Comparison of ENCODE assay signal across 1 cellular context in the genomic region with DNA sequence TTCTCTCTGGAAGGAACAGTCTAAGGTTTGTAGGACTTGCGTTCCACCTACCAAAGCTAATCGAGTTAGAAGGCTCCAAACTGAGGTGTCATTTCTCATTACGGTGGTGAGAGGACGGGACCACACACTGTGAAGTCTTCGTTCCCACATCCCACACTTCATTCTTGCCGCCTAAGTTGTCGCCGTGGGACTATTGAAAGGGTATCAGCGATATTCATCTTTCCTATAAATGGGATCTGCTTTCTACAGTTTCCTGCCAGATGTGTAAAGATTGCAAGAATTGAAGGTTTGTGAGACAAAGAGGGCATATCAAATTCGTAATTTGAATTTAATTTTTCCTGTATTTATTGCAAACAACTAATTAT.
A peak's percentile ranks its signal among the peaks of the same experiment; 100 is the strongest.
TF ChIP-seq lines count a peak whose summit lies in the region.

No MANE protein-coding gene starts in this region.

TF ChIP-seq in K562, 482 proteins besides CTCF, POLR2A, EP300 and RAD21 (continued from another document and continues in another):
- TF ChIP-seq MGA (IDR thresholded peaks at IDR 0.05) (peak; percentile 67; the same call in 1 of the 2 replicates), ELF2 (CRISPR knock-in tag; IDR thresholded peaks at IDR 0.05) (no peak), CUX1 (CRISPR knock-in tag; IDR thresholded peaks at IDR 0.05) (no peak), ZNF740 (CRISPR knock-in tag; IDR thresholded peaks at IDR 0.05) (no peak), ZNF740 (tag; IDR thresholded peaks at IDR 0.05) (no peak), ZNF23 (CRISPR knock-in tag; IDR thresholded peaks at IDR 0.05) (no peak), PRMT5 (CRISPR knock-in tag; IDR thresholded peaks at IDR 0.05) (no peak), NCOA2 (IDR thresholded peaks at IDR 0.05; ENCODE audit: partially characterized antibody in 2 of 2) (no peak), HDAC1 (IDR thresholded peaks at IDR 0.05) (peak in 1 of 2 experiments; percentile 4; a peak in 3 of 4 replicates), SETDB1 (IDR thresholded peaks at IDR 0.05; ENCODE audit: low read length) (no peak), ZHX1 (conservative IDR thresholded peaks at IDR 0.05; ENCODE audit: low read length) (no peak), C11orf30 (IDR thresholded peaks at IDR 0.05; ENCODE audit: low read depth) (no peak), SAP30 (IDR thresholded peaks at IDR 0.05; ENCODE audit: borderline replicate concordance, insufficient read depth, low read depth, low read length, poor library complexity, severe bottlenecking) (peak; percentile 10), ZNF778 (CRISPR knock-in tag; IDR thresholded peaks at IDR 0.05) (no peak), SIX5 (IDR thresholded peaks at IDR 0.05; ENCODE audit: borderline replicate concordance in 1 of 2, insufficient read depth in 1 of 2, low read depth in 1 of 2, low read length in 2 of 2) (no peak), CHCHD3 (CRISPR knock-in tag; IDR thresholded peaks at IDR 0.05) (no peak), RAD51 (IDR thresholded peaks at IDR 0.05; ENCODE audit: borderline replicate concordance, low read depth) (no peak), UBTF (IDR thresholded peaks at IDR 0.05; ENCODE audit: borderline replicate concordance in 1 of 2, low read depth in 2 of 2, low read length in 2 of 2) (no peak), ZNF699 (CRISPR knock-in tag; IDR thresholded peaks at IDR 0.05; ENCODE audit: insufficient replicate concordance) (no peak)
- TF ChIP-seq, protein P1, sequence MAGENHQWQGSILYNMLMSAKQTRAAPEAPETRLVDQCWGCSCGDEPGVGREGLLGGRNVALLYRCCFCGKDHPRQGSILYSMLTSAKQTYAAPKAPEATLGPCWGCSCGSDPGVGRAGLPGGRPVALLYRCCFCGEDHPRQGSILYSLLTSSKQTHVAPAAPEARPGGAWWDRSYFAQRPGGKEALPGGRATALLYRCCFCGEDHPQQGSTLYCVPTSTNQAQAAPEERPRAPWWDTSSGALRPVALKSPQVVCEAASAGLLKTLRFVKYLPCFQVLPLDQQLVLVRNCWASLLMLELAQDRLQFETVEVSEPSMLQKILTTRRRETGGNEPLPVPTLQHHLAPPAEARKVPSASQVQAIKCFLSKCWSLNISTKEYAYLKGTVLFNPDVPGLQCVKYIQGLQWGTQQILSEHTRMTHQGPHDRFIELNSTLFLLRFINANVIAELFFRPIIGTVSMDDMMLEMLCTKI (IDR thresholded peaks at IDR 0.05; ENCODE audit: partially characterized antibody), result no peak
- TF ChIP-seq, protein P2, sequence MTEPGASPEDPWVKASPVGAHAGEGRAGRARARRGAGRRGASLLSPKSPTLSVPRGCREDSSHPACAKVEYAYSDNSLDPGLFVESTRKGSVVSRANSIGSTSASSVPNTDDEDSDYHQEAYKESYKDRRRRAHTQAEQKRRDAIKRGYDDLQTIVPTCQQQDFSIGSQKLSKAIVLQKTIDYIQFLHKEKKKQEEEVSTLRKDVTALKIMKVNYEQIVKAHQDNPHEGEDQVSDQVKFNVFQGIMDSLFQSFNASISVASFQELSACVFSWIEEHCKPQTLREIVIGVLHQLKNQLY (CRISPR knock-in tag; conservative IDR thresholded peaks at IDR 0.05), result no peak
- TF ChIP-seq, protein P3, sequence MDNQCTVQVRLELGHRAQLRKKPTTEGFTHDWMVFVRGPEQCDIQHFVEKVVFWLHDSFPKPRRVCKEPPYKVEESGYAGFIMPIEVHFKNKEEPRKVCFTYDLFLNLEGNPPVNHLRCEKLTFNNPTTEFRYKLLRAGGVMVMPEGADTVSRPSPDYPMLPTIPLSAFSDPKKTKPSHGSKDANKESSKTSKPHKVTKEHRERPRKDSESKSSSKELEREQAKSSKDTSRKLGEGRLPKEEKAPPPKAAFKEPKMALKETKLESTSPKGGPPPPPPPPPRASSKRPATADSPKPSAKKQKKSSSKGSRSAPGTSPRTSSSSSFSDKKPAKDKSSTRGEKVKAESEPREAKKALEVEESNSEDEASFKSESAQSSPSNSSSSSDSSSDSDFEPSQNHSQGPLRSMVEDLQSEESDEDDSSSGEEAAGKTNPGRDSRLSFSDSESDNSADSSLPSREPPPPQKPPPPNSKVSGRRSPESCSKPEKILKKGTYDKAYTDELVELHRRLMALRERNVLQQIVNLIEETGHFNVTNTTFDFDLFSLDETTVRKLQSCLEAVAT (IDR thresholded peaks at IDR 0.05), result no peak
